Comparison of ENCODE assay signal across 8 cellular contexts in the genomic region with DNA sequence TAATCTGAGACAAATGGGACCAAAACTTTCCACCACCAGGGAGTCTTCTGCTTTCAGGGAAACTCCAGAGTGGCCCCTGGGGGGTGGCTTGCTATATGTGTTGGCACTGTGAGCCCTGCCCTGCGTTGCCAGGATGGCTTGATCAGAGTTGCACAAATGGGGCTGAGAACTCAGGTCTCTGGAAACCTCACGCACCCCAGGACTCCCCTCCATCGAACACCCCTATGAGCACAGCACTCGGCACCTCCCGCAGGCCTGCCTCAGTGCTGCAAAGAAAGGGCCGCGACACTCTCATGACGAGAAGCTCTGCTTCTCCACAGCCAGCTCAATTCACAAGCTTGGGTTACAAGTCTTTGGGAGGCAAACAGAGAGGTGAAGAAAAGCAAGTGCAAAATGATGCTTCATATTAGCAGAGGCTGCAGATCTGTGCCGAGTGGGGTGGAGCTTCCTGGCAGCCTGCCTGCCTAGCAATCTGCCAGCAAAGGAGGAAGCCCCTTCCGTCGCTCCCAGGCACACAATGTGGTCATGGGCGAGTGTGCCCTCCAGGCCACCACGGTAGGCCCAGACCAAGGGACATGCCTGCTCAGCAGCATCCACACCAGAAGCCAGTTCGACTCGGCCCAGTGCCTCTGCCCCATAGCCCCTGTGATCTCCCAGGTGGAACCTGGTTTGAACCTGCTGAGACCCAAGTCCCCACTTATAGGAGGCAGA. TPM values are rescaled to one million over a fixed set of nuclear protein-coding genes. Genes with fewer than 3 reads are reported as not detected.
DNase-seq lines count a peak whose midpoint lies in the region; ATAC-seq, FAIRE-seq and TF ChIP-seq lines count a peak whose summit lies in the region.

No MANE protein-coding gene starts in this region.

- intact Hi-C loops in CD4-positive, alpha-beta memory T cell (cut with micrococcal nuclease) = loop anchor here (1.0 to 5.0 kb wide), 4 partner anchors 35 to 123 kb away; no protein-coding TSS in a partner anchor

- H4K20me1 ChIP-seq in astrocyte (ENCODE audit: insufficient read depth, low read length) = peaks cover 64% of the 10 kb centered on the region

- H3K9me3 ChIP-seq in CD4-positive, alpha-beta memory T cell (ENCODE audit: control insufficient read depth in 1 of 2, low read length in 2 of 2) = no peaks in the 10 kb centered on the region
- H3K9me3 ChIP-seq in astrocyte (ENCODE audit: insufficient read depth, low read depth, low read length) = no peaks in the 10 kb centered on the region

- peak; percentile 63 to 80 (median 69) for DNase-seq in CD4-positive, alpha-beta memory T cell
- DNase-seq in SIG-M5 treated with dmso at 0.1 percent for 504 hours (lab: John Stamatoyannopoulos, UW; ENCODE audit: unreplicated experiment) = peak; percentile 49
- no peak for DNase-seq in astrocyte (ENCODE audit: low read depth)
- DNase-seq in iris pigment epithelial cell (ENCODE audit: low read depth) = peak; percentile 65
- DNase-seq in stimulated activated CD4-positive, alpha-beta T cell treated with anti-CD3 and anti-CD28 coated beads, Interleukin-1b, Interleukin-23, amount 100 ng/mL, for 48 hours = peak; percentile 68
- no peak for DNase-seq in putamen (ENCODE audit: low spot score)
- DNase-seq in omental fat pad (ENCODE audit: low spot score) = no peak

- H3K9ac ChIP-seq in astrocyte (ENCODE audit: low read length) = peak overlapping the region; percentile 92

- no peak overlapping the region for H2AFZ ChIP-seq in astrocyte (ENCODE audit: low read depth, low read length)

- H3K4me1 ChIP-seq in CD4-positive, alpha-beta memory T cell (ENCODE audit: insufficient read depth, low read length) = peaks cover 100% of the 10 kb centered on the region
- peaks cover 100% of the 10 kb centered on the region for H3K4me1 ChIP-seq in astrocyte (ENCODE audit: insufficient read depth, low read length)

- peak overlapping the region; percentile 69 for H3K4me2 ChIP-seq in astrocyte (ENCODE audit: low read length)

- ATAC-seq in HG02642 (IDR thresholded peaks at IDR 0.05; ENCODE audit: poor library complexity, unreplicated experiment) (peak; percentile 8), omental fat pad (ENCODE audit: low FRiP score) (no peak)

- peaks cover 55% of the 10 kb centered on the region for H3K36me3 ChIP-seq in CD4-positive, alpha-beta memory T cell (ENCODE audit: insufficient read depth, low read length)
- H3K36me3 ChIP-seq in astrocyte (ENCODE audit: insufficient read depth, low read length) = peaks cover 60% of the 10 kb centered on the region

- peak overlapping the region; percentile 94 to 99 (median 99) for H3K27ac Mint-ChIP-seq in CD4-positive, alpha-beta memory T cell
- H3K27ac Mint-ChIP-seq in astrocyte (ENCODE audit: unreplicated experiment) = peak overlapping the region; percentile 98

- peak overlapping the region; percentile 14 to 53 for H3K4me3 ChIP-seq in CD4-positive, alpha-beta memory T cell (ENCODE audit: low read length in 2 of 2)
- H3K4me3 ChIP-seq in astrocyte (ENCODE audit: insufficient read depth, low read depth, low read length) = no peak overlapping the region

- peaks cover 99% of the 10 kb centered on the region for H3K79me2 ChIP-seq in astrocyte (ENCODE audit: insufficient read depth, low read length)

- POLR2A ChIA-PET in CD4-positive, alpha-beta memory T cell (lab: Charles Lee; ENCODE audit: partially characterized antibody) = interaction anchor here (0.7 to 59.9 kb wide), 24 partner anchors 9 to 175 kb away, joined by 3 to 2535 read pairs (median 6); a partner anchor contains a TSS

- TF ChIP-seq CTCF in astrocyte (IDR thresholded peaks at IDR 0.05; ENCODE audit: insufficient read depth, low read depth, low read length) = no peak
- no peak for TF ChIP-seq CTCF in omental fat pad (IDR thresholded peaks at IDR 0.05)

- H3K9me3 Mint-ChIP-seq in CD4-positive, alpha-beta memory T cell = peaks cover 0 to 7% (median 0%) of the 10 kb centered on the region in 8 donors
- H3K9me3 Mint-ChIP-seq in astrocyte (ENCODE audit: unreplicated experiment) = no peaks in the 10 kb centered on the region

- H3K4me3 Mint-ChIP-seq in CD4-positive, alpha-beta memory T cell = peak overlapping the region; percentile 87 to 94 (median 88)
- H3K4me3 Mint-ChIP-seq in astrocyte (ENCODE audit: unreplicated experiment) = peak overlapping the region; percentile 65

- H3K27me3 Mint-ChIP-seq in CD4-positive, alpha-beta memory T cell = no peaks in the 10 kb centered on the region
- no peaks in the 10 kb centered on the region for H3K27me3 Mint-ChIP-seq in astrocyte (ENCODE audit: low read depth, unreplicated experiment)

- peaks cover 53 to 95% of the 10 kb centered on the region in 2 donors for H3K36me3 Mint-ChIP-seq in CD4-positive, alpha-beta memory T cell
- peaks cover 50% of the 10 kb centered on the region for H3K36me3 Mint-ChIP-seq in astrocyte (ENCODE audit: low read depth, unreplicated experiment)

- FAIRE-seq in astrocyte (lab: Jason Lieb, UNC) = no peak

- peak overlapping the region; percentile 84 for H3K27ac ChIP-seq in CD4-positive, alpha-beta memory T cell (ENCODE audit: low read depth, low read length)
- H3K27ac ChIP-seq in astrocyte (ENCODE audit: low read depth, low read length) = peak overlapping the region; percentile 99

- CTCF ChIA-PET in CD4-positive, alpha-beta memory T cell (lab: Charles Lee; ENCODE audit: partially characterized antibody) = interaction anchor here (0.7 to 5.6 kb wide), 16 partner anchors 17 to 155 kb away, joined by 3 to 54 read pairs (median 6); no protein-coding TSS in a partner anchor

- H3K4me1 Mint-ChIP-seq in CD4-positive, alpha-beta memory T cell = peaks cover 91 to 100% (median 96%) of the 10 kb centered on the region in 4 donors
- peaks cover 97% of the 10 kb centered on the region for H3K4me1 Mint-ChIP-seq in astrocyte (ENCODE audit: low read depth, unreplicated experiment)

- H3K27me3 ChIP-seq in CD4-positive, alpha-beta memory T cell (ENCODE audit: insufficient read depth, low read length) = no peaks in the 10 kb centered on the region
- H3K27me3 ChIP-seq in astrocyte (ENCODE audit: insufficient read depth, low read length) = no peaks in the 10 kb centered on the region

RNA-seq across cellular contexts. Expression of a gene that starts 55.7 kb away (rescaled TPM):
- 100 to 1,000 TPM; 717 to 734 TPM for total RNA-seq in CD4-positive, alpha-beta memory T cell
- 100 to 1,000 TPM in 1 of 2 donors, 10 to 100 TPM in 1; 17.3 to 476 TPM for polyA plus RNA-seq in CD4-positive, alpha-beta memory T cell
- total RNA-seq in astrocyte (2,278 and 2,469 TPM in 2 replicates), omental fat pad (100 to 1,000 TPM; 225 to 463 (median 370) TPM)

Comparison
In these comparisons a context has a peak if more than half of its experiments do, and no peak if none do; other contexts are left out.
1. DNase-seq: peak in CD4-positive, alpha-beta memory T cell (5 of 5), SIG-M5 treated with dmso at 0.1 percent for 504 hours (single experiment), iris pigment epithelial cell (single experiment) and stimulated activated CD4-positive, alpha-beta T cell treated with anti-CD3 and anti-CD28 coated beads, Interleukin-1b, Interleukin-23, amount 100 ng/mL, for 48 hours (single experiment); none in astrocyte (single experiment), putamen (single experiment) and omental fat pad (single experiment).